In genomic region chr6:139597781-139598368, GRCh38 we compare ENCODE assay signal across 8 cellular contexts.
A peak's percentile ranks its signal among the peaks of the same experiment; 100 is the strongest.
DNase-seq lines count a peak whose midpoint lies in the region; ATAC-seq, FAIRE-seq and TF ChIP-seq lines count a peak whose summit lies in the region.

No MANE protein-coding gene starts in this region.

- intact Hi-C loops in K562 (cut with micrococcal nuclease) (no loop called here), stomach (cut with DNase I; ENCODE audit: low total_unique reads) (no loop called here)

- TF ChIP-seq POLR2A in K562 (conservative IDR thresholded peaks at IDR 0.05), result no peak
- TF ChIP-seq POLR2A in stomach (IDR thresholded peaks at IDR 0.05), result no peak

- no peak for FAIRE-seq in K562 (lab: Jason Lieb, UNC)

- no peak overlapping the region for H3K4me2 ChIP-seq in K562 (ENCODE audit: insufficient read depth, low read length)

- H3K27ac ChIP-seq in K562 (ENCODE audit: extremely low read depth, low read depth, low read length), result no peak overlapping the region
- H3K27ac ChIP-seq in stomach, result peak overlapping the region; percentile 36 to 84 (median 77)

- in situ Hi-C loops in K562 (cut with MboI), result no loop called here

- TF ChIP-seq RAD21 in K562 (CRISPR knock-in tag; conservative IDR thresholded peaks at IDR 0.05 in 1 of 2, IDR thresholded peaks at IDR 0.05 in 1 of 2), result no peak

- 43% methylated on average over 6 of the region's 6 CpGs for WGBS in K562 (ENCODE audit: insufficient coverage, low coverage, missing lambda C conversion rate)
- 12 to 20% (median 17%) methylated on average over 6 of the region's 6 CpGs for WGBS in stomach, 5 donors

- H3K4me1 ChIP-seq in K562 (replicated peaks in 1 of 2; ENCODE audit: control insufficient read depth in 2 of 2, insufficient read depth in 2 of 2, low read length in 2 of 2), result peaks cover 4 to 24% of the 10 kb centered on the region in 2 experiments; a peak in 3 of 5 replicates
- peaks cover 15 to 49% (median 40%) of the 10 kb centered on the region in 4 donors for H3K4me1 ChIP-seq in stomach

- no peak for TF ChIP-seq CTCF in K562 (IDR thresholded peaks at IDR 0.05 in 2 of 3, conservative IDR thresholded peaks at IDR 0.05 in 1 of 3; ENCODE audit: insufficient read depth in 2 of 3, low read depth in 1 of 3, low read length in 3 of 3)
- TF ChIP-seq CTCF in stomach (IDR thresholded peaks at IDR 0.05), result no peak

- H3K36me3 ChIP-seq in K562 (ENCODE audit: control insufficient read depth, insufficient read depth, low read length) (no peaks in the 10 kb centered on the region), stomach (no peaks in the 10 kb centered on the region)

- CTCF ChIA-PET in K562 (lab: Yijun Ruan, JAX; ENCODE audit: low intra/inter-chr PET ratio), result no interaction called here

- no TSS peak for BruUV-seq in K562 (replicated peaks; lab: Mats Ljungman, UMichigan)

- no peaks in the 10 kb centered on the region for H3K9me1 ChIP-seq in K562 (ENCODE audit: control insufficient read depth, insufficient read depth, low read length)

- peak; percentile 11; the same call in 2 of the 3 replicates for ATAC-seq in K562
- ATAC-seq in HG03571 (IDR thresholded peaks at IDR 0.05; ENCODE audit: unreplicated experiment), result no peak
- no peak for ATAC-seq in HG03045 (IDR thresholded peaks at IDR 0.05; ENCODE audit: unreplicated experiment)

- H3K27me3 ChIP-seq in K562 (ENCODE audit: control insufficient read depth in 2 of 2, insufficient read depth in 2 of 2, low read length in 2 of 2) (no peaks in the 10 kb centered on the region), stomach (no peaks in the 10 kb centered on the region)

- H4K20me1 ChIP-seq in K562 (replicated peaks; ENCODE audit: control insufficient read depth, insufficient read depth, low read length), result no peaks in the 10 kb centered on the region

- H3K4me3 ChIP-seq in K562 (no peak overlapping the region), stomach (no peak overlapping the region)

- POLR2A ChIA-PET in K562 (lab: Yijun Ruan, JAX), result no interaction called here

- TF ChIP-seq EP300 in K562 (IDR thresholded peaks at IDR 0.05; ENCODE audit: low read length) (no peak), stomach (IDR thresholded peaks at IDR 0.05) (no peak)

- H3K9ac ChIP-seq in K562 (ENCODE audit: insufficient read depth in 1 of 2, low read depth in 2 of 2, low read length in 2 of 2), result no peak overlapping the region

- H3K9me3 ChIP-seq in K562 (replicated peaks; ENCODE audit: control insufficient read depth, insufficient read depth, low read depth, low read length) (no peaks in the 10 kb centered on the region), stomach (no peaks in the 10 kb centered on the region)

- H2AFZ ChIP-seq in K562 (ENCODE audit: low read depth, low read length), result peak overlapping the region; percentile 44

- DNase-seq in HPDE6-E6E7 (ENCODE audit: extremely low spot score) (peak; percentile 29), K562 (ENCODE audit: extremely low read depth in 1 of 4, low spot score in 3 of 4) (peak in 1 of 4 experiments; percentile 32), kidney tubule cell (ENCODE audit: low spot score) (peak; percentile 65), stomach (peak; percentile 80), 8988T (no peak), NCI-H82 (lab: John Stamatoyannopoulos, UW) (no peak)

- no peaks in the 10 kb centered on the region for H3K79me2 ChIP-seq in K562 (ENCODE audit: control insufficient read depth, insufficient read depth, low read length)

TF ChIP-seq in K562, 482 proteins besides CTCF, POLR2A, EP300 and RAD21:
- TF ChIP-seq CREB3 (tag; conservative IDR thresholded peaks at IDR 0.05; ENCODE audit: low read depth) (no peak), SPI1 (IDR thresholded peaks at IDR 0.05; ENCODE audit: borderline replicate concordance, low read depth, low read length) (no peak), HDAC8 (tag; IDR thresholded peaks at IDR 0.05) (no peak), E2F1 (CRISPR knock-in tag; IDR thresholded peaks at IDR 0.05) (no peak), ZNF707 (CRISPR knock-in tag; conservative IDR thresholded peaks at IDR 0.05) (no peak), CXXC5 (CRISPR knock-in tag; IDR thresholded peaks at IDR 0.05) (no peak), ZNF384 (IDR thresholded peaks at IDR 0.05; ENCODE audit: low read depth, low read length) (no peak)

Comparison
In these comparisons a context has a peak if more than half of its experiments do, and no peak if none do; other contexts are left out.
1. DNase-seq: peak in HPDE6-E6E7 (single experiment), kidney tubule cell (single experiment) and stomach (single experiment); none in 8988T (single experiment) and NCI-H82 (single experiment).